In genomic region chr5:172849636-172850453, GRCh38 we compare ENCODE assay signal across 10 cellular contexts. TPM values are rescaled to one million over a fixed set of nuclear protein-coding genes. Genes with fewer than 3 reads are reported as not detected.
DNase-seq lines count a peak whose midpoint lies in the region; ATAC-seq and TF ChIP-seq lines count a peak whose summit lies in the region.
"Had no signal": no experiment of that assay in that cellular context is flagged by ENCODE, and none has a peak within 500 bp of the region (broad histone marks: within the 10 kb centered on the region; RNA-seq: fewer than 3 reads in every experiment).

No MANE protein-coding gene starts in this region.

- H3K36me3 ChIP-seq in upper lobe of right lung = no peaks in the 10 kb centered on the region

- DNase-seq in activated T-cell treated with anti-CD3 and anti-CD28 coated beads, Interleukin-2, amount 50 U/mL, for 4 hours = no peak
- DNase-seq in activated T-cell treated with anti-CD3 and anti-CD28 coated beads, Interleukin-2, amount 50 U/mL, for 1 hour = no peak
- DNase-seq in upper lobe of right lung (no peak), DMS53 (lab: John Stamatoyannopoulos, UW) (no peak), SIG-M5 (lab: John Stamatoyannopoulos, UW) (no peak), GF-D8 (lab: John Stamatoyannopoulos, UW) (no peak)
- DNase-seq: heart left ventricle had no signal

- H3K4me1 Mint-ChIP-seq in activated T-cell treated with anti-CD3 and anti-CD28 coated beads, Interleukin-2, amount 50 U/mL, for 4 hours (ENCODE audit: low read depth) = peaks cover 57% of the 10 kb centered on the region

- no peaks in the 10 kb centered on the region for H3K36me3 Mint-ChIP-seq in activated T-cell treated with anti-CD3 and anti-CD28 coated beads, Interleukin-2, amount 50 U/mL, for 4 hours (ENCODE audit: insufficient read depth)

- H3K27me3 Mint-ChIP-seq in activated T-cell treated with anti-CD3 and anti-CD28 coated beads, Interleukin-2, amount 50 U/mL, for 4 hours (ENCODE audit: low read depth) = no peaks in the 10 kb centered on the region

- H3K27ac ChIP-seq in upper lobe of right lung = peak overlapping the region; percentile 13
- H3K27ac ChIP-seq: heart left ventricle, SK-N-MC had no signal

- peaks cover 53% of the 10 kb centered on the region for H3K4me1 ChIP-seq in upper lobe of right lung

- no peak overlapping the region for H3K4me3 Mint-ChIP-seq in activated T-cell treated with anti-CD3 and anti-CD28 coated beads, Interleukin-2, amount 50 U/mL, for 4 hours

- no peak for TF ChIP-seq CTCF in upper lobe of right lung (IDR thresholded peaks at IDR 0.05)

- no peak overlapping the region for H3K4me3 ChIP-seq in upper lobe of right lung
- H3K4me3 ChIP-seq: heart left ventricle, SK-N-MC had no signal

- no peaks in the 10 kb centered on the region for H3K9me3 ChIP-seq in upper lobe of right lung
- H3K9me3 ChIP-seq: heart left ventricle had no signal

- peak; percentile 19 to 33 for ATAC-seq in activated T-cell treated with anti-CD3 and anti-CD28 coated beads, Interleukin-2, amount 50 U/mL, for 4 hours
- peak; percentile 66 for ATAC-seq in HG03442 (IDR thresholded peaks at IDR 0.05; ENCODE audit: unreplicated experiment)
- ATAC-seq in esophagus mucosa = peak; percentile 89
- ATAC-seq in upper lobe of right lung = peak; percentile 36

- no peaks in the 10 kb centered on the region for H3K9me3 Mint-ChIP-seq in activated T-cell treated with anti-CD3 and anti-CD28 coated beads, Interleukin-2, amount 50 U/mL, for 4 hours

- H3K27me3 ChIP-seq in upper lobe of right lung = no peaks in the 10 kb centered on the region
- H3K27me3 ChIP-seq: heart left ventricle had no signal

- intact Hi-C loops in upper lobe of right lung (cut with DNase I) = no loop called here

RNA-seq across cellular contexts. Expression of gene ERGIC1, which starts 15.8 kb away (rescaled TPM):
- total RNA-seq in activated T-cell treated with anti-CD3 and anti-CD28 coated beads, Interleukin-2, amount 50 U/mL, for 4 hours = 10 to 100 TPM; 28.7 to 36.3 (median 32.1) TPM
- 58.3 TPM for total RNA-seq in esophagus mucosa
- 186 TPM for total RNA-seq in upper lobe of right lung

Comparison
In these comparisons a context has a peak if more than half of its experiments do, and no peak if none do; other contexts are left out.
1. ATAC-seq: peak in every context shown above with its lines; median percentile 89 in esophagus mucosa; 66 in HG03442; 36 in upper lobe of right lung; 26 in activated T-cell treated with anti-CD3 and anti-CD28 coated beads, Interleukin-2, amount 50 U/mL, for 4 hours.